24 cellular contexts compared by ENCODE assay signal in the genomic region with DNA sequence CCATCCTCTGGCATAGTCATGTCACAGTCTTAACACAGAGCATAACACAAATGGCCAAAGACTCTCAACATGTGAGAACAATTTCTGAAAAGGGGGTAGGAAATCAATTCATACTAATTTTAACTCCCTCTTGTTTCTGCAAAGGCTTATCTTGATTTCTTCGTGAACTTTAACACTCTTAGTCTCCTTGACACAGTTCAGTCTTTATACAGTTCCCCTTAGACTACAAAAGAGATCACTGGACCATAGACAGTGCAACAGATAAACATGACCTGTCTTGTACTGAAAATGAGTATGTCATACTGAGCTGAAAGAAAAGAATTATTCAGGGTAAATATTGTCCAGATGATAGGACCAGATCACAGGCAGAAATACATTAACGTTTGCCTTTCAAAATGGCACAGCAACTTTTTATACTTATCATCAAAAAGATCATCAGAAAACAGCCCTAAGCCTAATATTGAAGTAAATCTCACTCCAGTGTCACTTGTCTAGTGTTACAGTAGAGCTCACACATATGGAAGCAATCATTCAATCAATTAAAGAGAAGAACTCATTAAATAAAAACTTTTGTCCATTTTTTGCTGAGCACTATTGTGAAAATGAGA. TPM values are rescaled to one million over a fixed set of nuclear protein-coding genes. Genes with fewer than 3 reads are reported as not detected.
DNase-seq lines count a peak whose midpoint lies in the region; ATAC-seq and FAIRE-seq lines count a peak whose summit lies in the region.
"Had no signal": no experiment of that assay in that cellular context is flagged by ENCODE, and none has a peak within 500 bp of the region (broad histone marks: within the 10 kb centered on the region; RNA-seq: fewer than 3 reads in every experiment).

No MANE protein-coding gene starts in this region.

- no peaks in the 10 kb centered on the region for H3K27me3 ChIP-seq in aorta (ENCODE audit: control insufficient read depth in 1 of 2, insufficient read depth in 2 of 2, low read length in 1 of 2)
- H3K27me3 ChIP-seq: breast epithelium, gastroesophageal sphincter had no signal

- H3K36me3 Mint-ChIP-seq in activated CD4-positive, alpha-beta T cell treated with anti-CD3 and anti-CD28 coated beads for 36 hours (ENCODE audit: low read depth) = peaks cover 1% of the 10 kb centered on the region
- H3K36me3 Mint-ChIP-seq: activated CD4-positive, alpha-beta memory T cell treated with anti-CD3 and anti-CD28 coated beads for 36 hours; activated naive CD8-positive, alpha-beta T cell treated with anti-CD3 and anti-CD28 coated beads, Interleukin-2, amount 10 ng/mL, durations not matched to agents 7 days and 5 days; CD14-positive monocyte; T-cell had no signal

- no peak overlapping the region for H3K4me3 Mint-ChIP-seq in activated CD4-positive, alpha-beta T cell treated with anti-CD3 and anti-CD28 coated beads for 36 hours
- H3K4me3 Mint-ChIP-seq: activated CD4-positive, alpha-beta memory T cell treated with anti-CD3 and anti-CD28 coated beads for 36 hours; activated naive CD8-positive, alpha-beta T cell treated with anti-CD3 and anti-CD28 coated beads, Interleukin-2, amount 10 ng/mL, durations not matched to agents 7 days and 5 days; activated T-cell treated with anti-CD3 and anti-CD28 coated beads, Interleukin-2, amount 50 U/mL, for 72 hours; CD14-positive monocyte; dendritic cell treated with granulocyte-macrophage colony-stimulating factor and Interleukin-4, amounts not matched to agents 40 ng/mL and 50 ng/mL, for 4 days; HFFc6; stimulated activated naive CD8-positive, alpha-beta T cell treated with anti-CD3 and anti-CD28 coated beads, Interleukin-15, amount 100 ng/mL, for 72 hours; T-cell had no signal

- POLR2A ChIA-PET in activated CD4-positive, alpha-beta T cell treated with anti-CD3 and anti-CD28 coated beads for 36 hours (lab: Charles Lee) = no interaction called here

- DNase-seq in DMS53 (lab: John Stamatoyannopoulos, UW) = peak; percentile 43
- DNase-seq in NCI-H146 (lab: John Stamatoyannopoulos, UW) = peak; percentile 83
- DNase-seq in HUDEP-2 (lab: John Stamatoyannopoulos, UW; ENCODE audit: unreplicated experiment in 76 of 76) = no peak
- no peak for DNase-seq in HTR-8/SVneo (ENCODE audit: insufficient read length, low spot score)
- no peak for DNase-seq in aorta
- no peak for DNase-seq in activated CD4-positive, alpha-beta T cell treated with anti-CD3 and anti-CD28 coated beads for 36 hours
- DNase-seq: activated CD4-positive, alpha-beta memory T cell treated with anti-CD3 and anti-CD28 coated beads for 36 hours; activated naive CD8-positive, alpha-beta T cell treated with anti-CD3 and anti-CD28 coated beads, Interleukin-2, amount 10 ng/mL, durations not matched to agents 7 days and 5 days; activated T-cell treated with anti-CD3 and anti-CD28 coated beads, Interleukin-2, amount 50 U/mL, for 72 hours; DND-41; erythroblast; HFFc6; left cardiac atrium; NCI-H1092; NCI-H226; right cardiac atrium; stimulated activated naive CD8-positive, alpha-beta T cell treated with anti-CD3 and anti-CD28 coated beads, Interleukin-15, amount 100 ng/mL, for 72 hours; T-cell had no signal

- ATAC-seq in GM18861 (IDR thresholded peaks at IDR 0.05; ENCODE audit: unreplicated experiment) (peak; percentile 90), HG02588 (IDR thresholded peaks at IDR 0.05; ENCODE audit: unreplicated experiment) (peak; percentile 54), aorta (ENCODE audit: low FRiP score) (no peak)
- no peak for ATAC-seq in activated CD4-positive, alpha-beta T cell treated with anti-CD3 and anti-CD28 coated beads for 36 hours
- ATAC-seq: activated T-cell treated with anti-CD3 and anti-CD28 coated beads, Interleukin-2, amount 50 U/mL, for 72 hours; gastroesophageal sphincter; left cardiac atrium; right cardiac atrium; stimulated activated naive CD8-positive, alpha-beta T cell treated with anti-CD3 and anti-CD28 coated beads, Interleukin-15, amount 100 ng/mL, for 72 hours; T-cell had no signal

- H3K27ac Mint-ChIP-seq in activated CD4-positive, alpha-beta T cell treated with anti-CD3 and anti-CD28 coated beads for 36 hours = no peak overlapping the region
- H3K27ac Mint-ChIP-seq: activated CD4-positive, alpha-beta memory T cell treated with anti-CD3 and anti-CD28 coated beads for 36 hours; activated naive CD8-positive, alpha-beta T cell treated with anti-CD3 and anti-CD28 coated beads, Interleukin-2, amount 10 ng/mL, durations not matched to agents 7 days and 5 days; activated T-cell treated with anti-CD3 and anti-CD28 coated beads, Interleukin-2, amount 50 U/mL, for 72 hours; CD14-positive monocyte; dendritic cell treated with granulocyte-macrophage colony-stimulating factor and Interleukin-4, amounts not matched to agents 40 ng/mL and 50 ng/mL, for 4 days; HFFc6; stimulated activated naive CD8-positive, alpha-beta T cell treated with anti-CD3 and anti-CD28 coated beads, Interleukin-15, amount 100 ng/mL, for 72 hours; T-cell had no signal

- intact Hi-C loops in aorta (cut with DNase I) = no loop called here
- intact Hi-C loops in activated CD4-positive, alpha-beta T cell treated with anti-CD3 and anti-CD28 coated beads for 36 hours (cut with DNase I, micrococcal nuclease) = no loop called here

- H3K9me3 Mint-ChIP-seq in activated CD4-positive, alpha-beta T cell treated with anti-CD3 and anti-CD28 coated beads for 36 hours (ENCODE audit: low read depth) = no peaks in the 10 kb centered on the region
- H3K9me3 Mint-ChIP-seq: activated CD4-positive, alpha-beta memory T cell treated with anti-CD3 and anti-CD28 coated beads for 36 hours; activated naive CD8-positive, alpha-beta T cell treated with anti-CD3 and anti-CD28 coated beads, Interleukin-2, amount 10 ng/mL, durations not matched to agents 7 days and 5 days; activated T-cell treated with anti-CD3 and anti-CD28 coated beads, Interleukin-2, amount 50 U/mL, for 72 hours; dendritic cell treated with granulocyte-macrophage colony-stimulating factor and Interleukin-4, amounts not matched to agents 40 ng/mL and 50 ng/mL, for 4 days; HFFc6; stimulated activated naive CD8-positive, alpha-beta T cell treated with anti-CD3 and anti-CD28 coated beads, Interleukin-15, amount 100 ng/mL, for 72 hours; T-cell had no signal

- no peak for FAIRE-seq in HTR-8/SVneo (lab: Jason Lieb, UNC)

- H3K4me3 ChIP-seq in aorta (ENCODE audit: low read length in 2 of 2) = no peak overlapping the region
- H3K4me3 ChIP-seq: breast epithelium, gastroesophageal sphincter had no signal

- no peaks in the 10 kb centered on the region for H3K27me3 Mint-ChIP-seq in activated CD4-positive, alpha-beta T cell treated with anti-CD3 and anti-CD28 coated beads for 36 hours
- H3K27me3 Mint-ChIP-seq: activated CD4-positive, alpha-beta memory T cell treated with anti-CD3 and anti-CD28 coated beads for 36 hours; dendritic cell treated with granulocyte-macrophage colony-stimulating factor and Interleukin-4, amounts not matched to agents 40 ng/mL and 50 ng/mL, for 4 days; stimulated activated naive CD8-positive, alpha-beta T cell treated with anti-CD3 and anti-CD28 coated beads, Interleukin-15, amount 100 ng/mL, for 72 hours; T-cell had no signal

- 12 to 15% methylated on average over 2 of the region's 2 CpGs for WGBS in aorta, 2 donors

- no peak overlapping the region for H3K27ac ChIP-seq in aorta (ENCODE audit: low read depth in 1 of 2, low read length in 2 of 2)
- H3K27ac ChIP-seq: breast epithelium, gastroesophageal sphincter had no signal

- H3K36me3 ChIP-seq in aorta (ENCODE audit: control insufficient read depth in 1 of 2, insufficient read depth in 2 of 2, low read length in 1 of 2) = no peaks in the 10 kb centered on the region
- H3K36me3 ChIP-seq: breast epithelium, gastroesophageal sphincter had no signal

- no peaks in the 10 kb centered on the region for H3K4me1 ChIP-seq in aorta (ENCODE audit: control insufficient read depth in 1 of 2, insufficient read depth in 2 of 2, low read length in 2 of 2)
- H3K4me1 ChIP-seq: breast epithelium, gastroesophageal sphincter had no signal

- CTCF ChIA-PET in activated CD4-positive, alpha-beta T cell treated with anti-CD3 and anti-CD28 coated beads for 36 hours (lab: Charles Lee) = interaction anchor here (0.5 kb wide), 1 partner anchor 1533 kb away, joined by 4 read pairs; no protein-coding TSS in a partner anchor

- H3K9me3 ChIP-seq in aorta (ENCODE audit: control insufficient read depth, low read length) = no peaks in the 10 kb centered on the region
- H3K9me3 ChIP-seq: breast epithelium, gastroesophageal sphincter had no signal

- H3K4me1 Mint-ChIP-seq in activated CD4-positive, alpha-beta T cell treated with anti-CD3 and anti-CD28 coated beads for 36 hours = no peaks in the 10 kb centered on the region
- H3K4me1 Mint-ChIP-seq: CD14-positive monocyte; stimulated activated naive CD8-positive, alpha-beta T cell treated with anti-CD3 and anti-CD28 coated beads, Interleukin-15, amount 100 ng/mL, for 72 hours; T-cell had no signal

RNA-seq across cellular contexts. Expression of gene VRK2, which starts 56.4 kb away (rescaled TPM):
- 10 to 100 TPM; 21.9 to 22.3 TPM for total RNA-seq in aorta
- polyA plus RNA-seq in aorta = 10 to 100 TPM; 10.1 to 11.2 TPM
- 10 to 100 TPM; 22.1 to 28.4 TPM for total RNA-seq in activated CD4-positive, alpha-beta T cell treated with anti-CD3 and anti-CD28 coated beads for 36 hours

Comparison
In these comparisons a context has a peak if more than half of its experiments do, and no peak if none do; other contexts are left out.
1. DNase-seq: peak in DMS53 (single experiment) and NCI-H146 (single experiment); none in HUDEP-2 (0 of 76), HTR-8/SVneo (single experiment), aorta (0 of 2) and activated CD4-positive, alpha-beta T cell treated with anti-CD3 and anti-CD28 coated beads for 36 hours (single experiment).
2. ATAC-seq: peak in GM18861 (single experiment) and HG02588 (single experiment); none in aorta (single experiment) and activated CD4-positive, alpha-beta T cell treated with anti-CD3 and anti-CD28 coated beads for 36 hours (single experiment).